8 cellular contexts compared by ENCODE assay signal in the genomic region with DNA sequence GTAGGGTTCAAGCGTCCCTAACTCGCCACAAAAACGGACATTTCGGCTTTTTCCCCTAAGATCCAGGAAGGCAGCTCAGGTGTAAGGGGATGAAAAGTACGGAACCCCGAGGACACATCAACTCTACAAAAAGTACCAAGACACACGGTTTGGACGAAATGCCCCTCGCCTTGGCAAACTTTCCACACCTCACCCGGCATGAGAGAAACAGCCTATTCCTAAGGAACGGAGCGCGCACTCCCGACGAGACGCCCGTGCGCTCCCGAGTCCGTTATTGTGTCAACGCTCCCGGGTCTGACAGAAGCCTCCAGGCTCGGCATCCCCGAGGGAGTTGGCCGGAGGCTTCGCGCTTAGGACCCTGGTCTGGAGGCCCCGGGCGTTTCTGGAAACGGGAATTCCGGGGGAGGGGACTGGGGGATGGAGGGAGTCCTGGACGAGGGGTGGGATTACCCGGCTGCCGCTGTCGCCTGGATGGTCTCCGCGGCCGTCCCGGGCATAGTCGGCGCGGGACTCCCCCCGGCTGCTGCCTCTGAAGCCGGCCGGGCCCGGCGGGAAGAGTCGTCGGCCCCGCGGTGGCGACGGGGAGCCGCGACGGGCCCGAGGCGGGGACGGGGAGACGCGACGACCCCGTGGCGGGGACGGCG. TPM values are rescaled to one million over a fixed set of nuclear protein-coding genes. Genes with fewer than 3 reads are reported as not detected.
DNase-seq lines count a peak whose midpoint lies in the region; ATAC-seq, FAIRE-seq and TF ChIP-seq lines count a peak whose summit lies in the region.

No MANE protein-coding gene starts in this region.

- H3K4me1 ChIP-seq in left ventricle myocardium inferior = peaks cover 36% of the 10 kb centered on the region
- H3K4me1 ChIP-seq in pancreas = peaks cover 7 to 11% (median 11%) of the 10 kb centered on the region in 3 donors

- ATAC-seq in GM21723 (IDR thresholded peaks at IDR 0.05; ENCODE audit: unreplicated experiment) (peak; percentile 14), pancreas (peak in 3 of 4 donors; percentile 21 to 27 (median 25)), GM18517 (IDR thresholded peaks at IDR 0.05; ENCODE audit: unreplicated experiment) (no peak)

- peak; percentile 59 for DNase-seq in Daoy (ENCODE audit: low read depth)
- DNase-seq in NCI-H510A (lab: John Stamatoyannopoulos, UW) = peak; percentile 49
- peak; percentile 46 for DNase-seq in left ventricle myocardium inferior
- DNase-seq in pancreas = peak; percentile 30 to 85 (median 50)
- no peak for DNase-seq in A172 (ENCODE audit: low spot score)

- 0 to 1% methylated on average over 49 to 66 of the region's 66 CpGs for WGBS in pancreas, 2 donors

- TF ChIP-seq CTCF in left ventricle myocardium inferior (IDR thresholded peaks at IDR 0.05; ENCODE audit: borderline replicate concordance) = no peak
- no peak for TF ChIP-seq CTCF in pancreas (IDR thresholded peaks at IDR 0.05)

- H3K9me3 ChIP-seq in left ventricle myocardium inferior (replicated peaks) = no peaks in the 10 kb centered on the region
- no peaks in the 10 kb centered on the region for H3K9me3 ChIP-seq in pancreas

- no peak for FAIRE-seq in pancreas (lab: Jason Lieb, UNC)

- H3K4me3 ChIP-seq in left ventricle myocardium inferior = peak overlapping the region; percentile 90
- peak overlapping the region; percentile 42 to 87 (median 75) for H3K4me3 ChIP-seq in pancreas

- H3K27me3 ChIP-seq in left ventricle myocardium inferior (ENCODE audit: low read depth) (no peaks in the 10 kb centered on the region), pancreas (no peaks in the 10 kb centered on the region)

- peak overlapping the region; percentile 62 for H3K27ac ChIP-seq in angular gyrus (ENCODE audit: low read depth, low read length)
- peak overlapping the region; percentile 96 for H3K27ac ChIP-seq in left ventricle myocardium inferior (replicated peaks)
- H3K27ac ChIP-seq in pancreas = peak overlapping the region in 3 of 4 donors; percentile 43 to 76 (median 55)

- intact Hi-C loops in left ventricle myocardium inferior (cut with micrococcal nuclease) = no loop called here
- intact Hi-C loops in pancreas (cut with DNase I) = no loop called here

- peaks cover 18% of the 10 kb centered on the region for H3K36me3 ChIP-seq in left ventricle myocardium inferior
- peaks cover 0 to 11% (median 0%) of the 10 kb centered on the region in 3 donors for H3K36me3 ChIP-seq in pancreas

RNA-seq across cellular contexts. Expression of a gene that starts 0.8 kb away (rescaled TPM):
- 6.7 and 7.8 TPM in 2 replicates for total RNA-seq in Daoy (2014; rRNA removed; shearing (Covaris generic))
- total RNA-seq in left ventricle myocardium inferior = 12.5 TPM
- total RNA-seq in pancreas = 10 to 100 TPM in 2 of 6 donors, 1 to 10 TPM in 4; 6.2 to 13.0 (median 8.7) TPM
- polyA plus RNA-seq in pancreas = 1 to 10 TPM; 6.2 to 9.4 TPM
- total RNA-seq in A172 (2014; rRNA removed; shearing (Covaris generic)) = 7.7 and 11.0 TPM in 2 replicates

RNA-seq across cellular contexts. Expression of a gene that starts 58.7 kb away (rescaled TPM):
- 7.9 and 32.4 TPM in 2 replicates for total RNA-seq in Daoy (2014; rRNA removed; shearing (Covaris generic))
- total RNA-seq in left ventricle myocardium inferior (11.7 TPM), pancreas (10 to 100 TPM; 14.0 to 21.8 (median 18.3) TPM)
- 10 to 100 TPM; 40.1 to 54.8 TPM for polyA plus RNA-seq in pancreas
- total RNA-seq in A172 (2014; rRNA removed; shearing (Covaris generic)) = 11.1 and 13.9 TPM in 2 replicates
